ENCODE assay signal across 27 cellular contexts in genomic region chr7:2993396-2993795, GRCh38. TPM values are rescaled to one million over a fixed set of nuclear protein-coding genes. Genes with fewer than 3 reads are reported as not detected.
"Had no signal": no experiment of that assay in that cellular context is flagged by ENCODE, and none has a peak within 500 bp of the region (broad histone marks: within the 10 kb centered on the region; RNA-seq: fewer than 3 reads in every experiment).

No MANE protein-coding gene starts in this region.

- H3K36me3 ChIP-seq: breast epithelium, heart left ventricle, left ventricle myocardium inferior, right atrium auricular region, vagina had no signal

- ATAC-seq: activated naive CD8-positive, alpha-beta T cell treated with anti-CD3 and anti-CD28 coated beads, Interleukin-2, amount 50 U/mL, for 24 hours; heart left ventricle had no signal

- H3K27ac ChIP-seq: breast epithelium, heart left ventricle, left ventricle myocardium inferior, parathyroid adenoma, right atrium auricular region, testis, vagina had no signal

- H3K9me3 ChIP-seq: testis, vagina had no signal

- H3K4me3 ChIP-seq: breast epithelium, heart left ventricle, left ventricle myocardium inferior, lung, right atrium auricular region, smooth muscle cell, testis, vagina had no signal

- H3K4me3 Mint-ChIP-seq: activated naive CD4-positive, alpha-beta T cell treated with anti-CD3 and anti-CD28 coated beads, Interleukin-2, amount 50 U/mL, for 24 hours; activated naive CD8-positive, alpha-beta T cell treated with anti-CD3 and anti-CD28 coated beads, Interleukin-2, amount 50 U/mL, for 24 hours; dendritic cell treated with granulocyte-macrophage colony-stimulating factor and Interleukin-4, amounts not matched to agents 40 ng/mL and 50 ng/mL, for 4 days; endodermal cell had no signal

- H3K27me3 Mint-ChIP-seq: activated naive CD4-positive, alpha-beta T cell treated with anti-CD3 and anti-CD28 coated beads, Interleukin-2, amount 50 U/mL, for 24 hours; activated naive CD8-positive, alpha-beta T cell treated with anti-CD3 and anti-CD28 coated beads, Interleukin-2, amount 50 U/mL, for 24 hours had no signal

- H3K4me1 Mint-ChIP-seq: endodermal cell had no signal

- H3K4me1 ChIP-seq: breast epithelium, heart left ventricle, left ventricle myocardium inferior, parathyroid adenoma, right atrium auricular region, testis, vagina had no signal

- H3K27ac Mint-ChIP-seq: dendritic cell treated with granulocyte-macrophage colony-stimulating factor and Interleukin-4, amounts not matched to agents 40 ng/mL and 50 ng/mL, for 4 days; endodermal cell had no signal

- DNase-seq: activated CD4-positive, alpha-beta T cell treated with anti-CD3 and anti-CD28 coated beads for 4 hours; activated CD4-positive, alpha-beta T cell treated with anti-CD3 and anti-CD28 coated beads, Interleukin-2, amount 50 U/mL, for 4 hours; activated CD8-positive, alpha-beta memory T cell treated with anti-CD3 and anti-CD28 coated beads for 24 hours; activated naive CD8-positive, alpha-beta T cell treated with anti-CD3 and anti-CD28 coated beads, Interleukin-2, amount 50 U/mL, for 24 hours; amygdala; central memory CD4-positive, alpha-beta T cell; endodermal cell; foreskin fibroblast; heart left ventricle; hypothalamus; left ventricle myocardium inferior; mesendoderm; occipital lobe; stimulated activated CD4-positive, alpha-beta T cell treated with anti-CD3 and anti-CD28 coated beads, Interleukin-15, amount 100 ng/mL, for 24 hours; stimulated activated CD4-positive, alpha-beta T cell treated with anti-CD3 and anti-CD28 coated beads, Interleukin-2, amount 100 ng/mL, for 24 hours; stimulated activated naive CD4-positive, alpha-beta T cell; T-helper 1 cell; testis had no signal

- H3K27me3 ChIP-seq: breast epithelium, heart left ventricle, right atrium auricular region, testis, vagina had no signal

- H3K9me3 Mint-ChIP-seq: activated naive CD4-positive, alpha-beta T cell treated with anti-CD3 and anti-CD28 coated beads, Interleukin-2, amount 50 U/mL, for 24 hours had no signal

RNA-seq across cellular contexts. Expression of gene CARD11, which starts 50.3 kb away (rescaled TPM):
- polyA plus RNA-seq: neural cell had no signal
